33 cellular contexts compared by ENCODE assay signal in the genomic region with DNA sequence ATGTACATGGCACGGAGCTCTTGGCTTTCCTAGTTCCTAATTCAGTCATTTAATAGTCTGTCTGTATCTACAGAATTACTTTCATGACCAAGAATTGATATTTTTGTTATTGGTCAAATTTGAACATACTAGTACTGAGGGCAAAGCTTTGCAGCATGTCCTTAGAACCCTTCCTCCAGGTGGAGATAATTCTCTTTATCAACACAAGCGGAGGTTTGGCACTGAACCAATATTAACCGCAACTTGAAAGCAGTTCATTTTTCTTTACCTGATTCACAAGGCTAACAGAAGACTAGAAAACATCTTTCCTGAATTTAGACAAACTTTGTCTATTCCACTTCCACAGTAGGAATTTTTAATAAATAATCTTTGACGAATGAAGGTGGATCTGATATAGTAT.
"Had no signal": no experiment of that assay in that cellular context is flagged by ENCODE, and none has a peak within 500 bp of the region (broad histone marks: within the 10 kb centered on the region; RNA-seq: fewer than 3 reads in every experiment).

No MANE protein-coding gene starts in this region.

- H3K27me3 ChIP-seq: brain microvascular endothelial cell, cardiac muscle cell had no signal

- H3K4me2 ChIP-seq: PC-9 had no signal

- H3K36me3 Mint-ChIP-seq: activated CD8-positive, alpha-beta memory T cell treated with anti-CD3 and anti-CD28 coated beads, Interleukin-2, amount 10 ng/mL, durations not matched to agents 7 days and 5 days; activated naive CD8-positive, alpha-beta T cell treated with anti-CD3 and anti-CD28 coated beads for 36 hours had no signal

- H2AFZ ChIP-seq: PC-9 had no signal

- DNase-seq: activated B cell treated with CpG ODN at 0.5 μM for 24 hours; activated CD4-positive, alpha-beta memory T cell treated with anti-CD3 and anti-CD28 coated beads, Interleukin-2, amount 10 ng/mL, durations not matched to agents 7 days and 5 days; activated CD4-positive, alpha-beta T cell treated with anti-CD3 and anti-CD28 coated beads for 4 hours; activated CD4-positive, alpha-beta T cell treated with anti-CD3 and anti-CD28 coated beads, Interleukin-2, amount 50 U/mL, for 1 hour; activated CD4-positive, CD25-positive, alpha-beta regulatory T cell treated with anti-CD3 and anti-CD28 coated beads, Interleukin-2, amount 50 U/mL, for 72 hours; activated CD8-positive, alpha-beta memory T cell treated with anti-CD3 and anti-CD28 coated beads for 24 hours; activated CD8-positive, alpha-beta memory T cell treated with anti-CD3 and anti-CD28 coated beads, Interleukin-2, amount 10 ng/mL, durations not matched to agents 7 days and 5 days; activated CD8-positive, alpha-beta memory T cell treated with anti-CD3 and anti-CD28 coated beads, Interleukin-2, amount 50 U/mL, for 48 hours; activated effector memory CD4-positive, alpha-beta T cell treated with anti-CD3 and anti-CD28 coated beads, Interleukin-2, amount 50 U/mL, for 16 hours; activated naive CD4-positive, alpha-beta T cell; activated naive CD4-positive, alpha-beta T cell treated with anti-CD3 and anti-CD28 coated beads, Interleukin-2, amount 50 U/mL, for 16 hours; activated naive CD8-positive, alpha-beta T cell treated with anti-CD3 and anti-CD28 coated beads for 36 hours; activated T-cell treated with anti-CD3 and anti-CD28 coated beads, Interleukin-2, amount 50 U/mL, for 48 hours; amniotic stem cell; aorta; brain microvascular endothelial cell; Kasumi-1; KG1; NCI-H1105; NCI-H1417 treated with DMSO at 0.1 percent for 48 hours; NCI-H187 treated with DMSO at 0.1 percent for 48 hours; NCI-H2081; NCI-H345; NCI-H524 treated with DMSO at 0.1 percent for 48 hours; PC-9; Right ventricle myocardium superior; SW 1271; T-helper 1 cell; T-helper 2 cell; T-helper 9 cell had no signal

- H3K4me3 Mint-ChIP-seq: activated B cell treated with CpG ODN at 0.5 μM for 24 hours; activated CD4-positive, alpha-beta memory T cell treated with anti-CD3 and anti-CD28 coated beads, Interleukin-2, amount 10 ng/mL, durations not matched to agents 7 days and 5 days; activated CD8-positive, alpha-beta memory T cell treated with anti-CD3 and anti-CD28 coated beads, Interleukin-2, amount 10 ng/mL, durations not matched to agents 7 days and 5 days; activated naive CD8-positive, alpha-beta T cell treated with anti-CD3 and anti-CD28 coated beads for 36 hours; central memory CD8-positive, alpha-beta T cell had no signal

- H3K36me3 ChIP-seq: brain microvascular endothelial cell, cardiac muscle cell had no signal

- H3K9me3 Mint-ChIP-seq: activated CD4-positive, alpha-beta memory T cell treated with anti-CD3 and anti-CD28 coated beads, Interleukin-2, amount 10 ng/mL, durations not matched to agents 7 days and 5 days had no signal

- H3K4me1 Mint-ChIP-seq: activated B cell treated with CpG ODN at 0.5 μM for 24 hours; activated CD4-positive, alpha-beta memory T cell treated with anti-CD3 and anti-CD28 coated beads, Interleukin-2, amount 10 ng/mL, durations not matched to agents 7 days and 5 days; activated CD8-positive, alpha-beta memory T cell treated with anti-CD3 and anti-CD28 coated beads, Interleukin-2, amount 10 ng/mL, durations not matched to agents 7 days and 5 days; activated naive CD8-positive, alpha-beta T cell treated with anti-CD3 and anti-CD28 coated beads for 36 hours; central memory CD8-positive, alpha-beta T cell had no signal

- H3K27ac Mint-ChIP-seq: activated B cell treated with CpG ODN at 0.5 μM for 24 hours; activated CD4-positive, alpha-beta memory T cell treated with anti-CD3 and anti-CD28 coated beads, Interleukin-2, amount 10 ng/mL, durations not matched to agents 7 days and 5 days; activated CD8-positive, alpha-beta memory T cell treated with anti-CD3 and anti-CD28 coated beads, Interleukin-2, amount 10 ng/mL, durations not matched to agents 7 days and 5 days; activated naive CD8-positive, alpha-beta T cell treated with anti-CD3 and anti-CD28 coated beads for 36 hours had no signal

- H3K27me3 Mint-ChIP-seq: activated B cell treated with CpG ODN at 0.5 μM for 24 hours; activated CD4-positive, alpha-beta memory T cell treated with anti-CD3 and anti-CD28 coated beads, Interleukin-2, amount 10 ng/mL, durations not matched to agents 7 days and 5 days; activated CD8-positive, alpha-beta memory T cell treated with anti-CD3 and anti-CD28 coated beads, Interleukin-2, amount 10 ng/mL, durations not matched to agents 7 days and 5 days; activated naive CD8-positive, alpha-beta T cell treated with anti-CD3 and anti-CD28 coated beads for 36 hours; central memory CD8-positive, alpha-beta T cell had no signal

- H3K4me3 ChIP-seq: cardiac muscle cell, PC-9 had no signal

- ATAC-seq: activated CD8-positive, alpha-beta memory T cell treated with anti-CD3 and anti-CD28 coated beads, Interleukin-2, amount 10 ng/mL, durations not matched to agents 7 days and 5 days had no signal

- H3K27ac ChIP-seq: brain microvascular endothelial cell, cardiac muscle cell, PC-9, VCaP had no signal
